Comparison of ENCODE assay signal across 8 cellular contexts in genomic region chr5:79200573-79201183, GRCh38. TPM values are rescaled to one million over a fixed set of nuclear protein-coding genes. Genes with fewer than 3 reads are reported as not detected.
DNase-seq lines count a peak whose midpoint lies in the region; ATAC-seq and TF ChIP-seq lines count a peak whose summit lies in the region.

No MANE protein-coding gene starts in this region.

- no peak for TF ChIP-seq EP300 in sigmoid colon (IDR thresholded peaks at IDR 0.05)

- DNase-seq in AG08395 (ENCODE audit: low spot score) = peak; percentile 14
- DNase-seq in Panc1 (ENCODE audit: low read depth, low spot score) = no peak
- peak in 1 of 2 donors; percentile 51 for DNase-seq in foreskin fibroblast
- DNase-seq in sigmoid colon = no peak
- DNase-seq in vagina (ENCODE audit: extremely low spot score in 2 of 2) = no peak
- no peak for DNase-seq in DMS153 (lab: John Stamatoyannopoulos, UW)

- CTCF ChIA-PET in Panc1 (lab: Charles Lee) = interaction anchor here (0.6 to 0.9 kb wide), 5 partner anchors 66 to 310 kb away, joined by 3 to 6 read pairs (median 4); no protein-coding TSS in a partner anchor

- in situ Hi-C loops in Panc1 (cut with HindIII; ENCODE audit: low pct_unique_long_range_greater_than_20kb, low sequenced_read_pairs) = no loop called here

- H3K9me3 ChIP-seq in Panc1 (ENCODE audit: control insufficient read depth, insufficient read depth, low read depth, low read length) (no peaks in the 10 kb centered on the region), sigmoid colon (no peaks in the 10 kb centered on the region), vagina (no peaks in the 10 kb centered on the region)

- WGBS in sigmoid colon, 2 donors = 61 to 70% methylated on average over 3 of the region's 3 CpGs

- H3K36me3 ChIP-seq in Panc1 (ENCODE audit: control insufficient read depth, insufficient read depth, low read length) (no peaks in the 10 kb centered on the region), sigmoid colon (no peaks in the 10 kb centered on the region), vagina (no peaks in the 10 kb centered on the region)

- H3K4me3 ChIP-seq in GM12875 (ENCODE audit: low read depth, low read length) (no peak overlapping the region), Panc1 (ENCODE audit: low read depth in 2 of 2, low read length in 2 of 2) (no peak overlapping the region), foreskin fibroblast (ENCODE audit: low read depth in 1 of 2, low read length in 2 of 2) (no peak overlapping the region), sigmoid colon (no peak overlapping the region), vagina (no peak overlapping the region)

- H3K27ac ChIP-seq in Panc1 (ENCODE audit: low read length) = no peak overlapping the region
- no peak overlapping the region for H3K27ac ChIP-seq in sigmoid colon
- no peak overlapping the region for H3K27ac ChIP-seq in vagina

- no peaks in the 10 kb centered on the region for H3K27me3 ChIP-seq in Panc1 (ENCODE audit: control insufficient read depth, insufficient read depth, low read length)
- no peaks in the 10 kb centered on the region for H3K27me3 ChIP-seq in sigmoid colon
- no peaks in the 10 kb centered on the region for H3K27me3 ChIP-seq in vagina

- intact Hi-C loops in Panc1 (cut with micrococcal nuclease; ENCODE audit: unreplicated experiment) = no loop called here
- intact Hi-C loops in sigmoid colon (cut with DNase I) = no loop called here
- intact Hi-C loops in vagina (cut with DNase I) = no loop called here

- BruUV-seq in Panc1 (replicated peaks; lab: Mats Ljungman, UMichigan) = no TSS peak

- TF ChIP-seq CTCF in GM12875 (IDR thresholded peaks at IDR 0.05; ENCODE audit: borderline replicate concordance, insufficient read depth, low read depth, low read length) (peak; percentile 44; the same call in 1 of the 2 replicates), Panc1 (IDR thresholded peaks at IDR 0.05) (peak; percentile 69; the same call in 1 of the 2 replicates), foreskin fibroblast (IDR thresholded peaks at IDR 0.05; ENCODE audit: low read depth, low read length) (peak; percentile 43), sigmoid colon (IDR thresholded peaks at IDR 0.05) (peak in 2 of 4 experiments; percentile 21 to 22), vagina (IDR thresholded peaks at IDR 0.05) (no peak)

- TF ChIP-seq POLR2A in sigmoid colon (IDR thresholded peaks at IDR 0.05) (no peak), vagina (IDR thresholded peaks at IDR 0.05) (no peak)

- POLR2A ChIA-PET in Panc1 (lab: Charles Lee) = no interaction called here

- peak; percentile 78 for ATAC-seq in Panc1
- ATAC-seq in HG03095 (IDR thresholded peaks at IDR 0.05; ENCODE audit: unreplicated experiment) = no peak

- no peaks in the 10 kb centered on the region for H3K4me1 ChIP-seq in Panc1 (ENCODE audit: control insufficient read depth, insufficient read depth, low read length)
- no peaks in the 10 kb centered on the region for H3K4me1 ChIP-seq in sigmoid colon
- H3K4me1 ChIP-seq in vagina = no peaks in the 10 kb centered on the region

RNA-seq across cellular contexts. Expression of gene JMY, which starts 35.3 kb away (rescaled TPM):
- total RNA-seq in Panc1 (2021; ENCODE audit: unreplicated experiment) = 6.1 TPM
- polyA plus RNA-seq in Panc1 (2012; ENCODE audit: insufficient read length) = 2.7 TPM
- total RNA-seq in sigmoid colon = 10 to 100 TPM; 33.2 to 58.7 (median 39.2) TPM
- polyA plus RNA-seq in sigmoid colon = 1 to 10 TPM; 1.4 to 3.8 (median 1.8) TPM
- total RNA-seq in vagina = 12.0 TPM

Comparison
In these comparisons a context has a peak if more than half of its experiments do, and no peak if none do; other contexts are left out.
1. CTCF ChIP-seq: peak in GM12875 (single experiment), Panc1 (single experiment) and foreskin fibroblast (single experiment); none in vagina (0 of 3).